ENCODE assay signal across 20 cellular contexts in the genomic region with DNA sequence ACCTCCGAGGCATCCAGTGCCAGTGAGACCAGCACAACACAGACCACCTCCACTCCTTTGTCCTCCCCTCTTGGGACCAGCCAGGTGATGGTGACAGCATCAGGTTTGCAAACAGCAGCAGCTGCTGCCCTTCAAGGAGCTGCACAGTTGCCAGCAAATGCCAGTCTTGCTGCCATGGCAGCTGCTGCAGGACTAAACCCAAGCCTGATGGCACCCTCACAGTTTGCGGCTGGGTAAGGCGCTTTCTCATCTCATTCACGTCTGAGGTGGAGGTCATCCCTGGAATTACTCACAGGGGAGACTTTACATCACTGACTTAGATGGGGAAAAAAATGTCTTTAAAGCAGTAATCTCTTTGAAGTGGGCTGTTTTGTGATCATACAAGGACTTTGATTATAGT.
DNase-seq lines count a peak whose midpoint lies in the region; ATAC-seq and TF ChIP-seq lines count a peak whose summit lies in the region.
"Had no signal": no experiment of that assay in that cellular context is flagged by ENCODE, and none has a peak within 500 bp of the region (broad histone marks: within the 10 kb centered on the region; RNA-seq: fewer than 3 reads in every experiment).

No MANE protein-coding gene starts in this region.

- no peak for TF ChIP-seq POLR2A in esophagus muscularis mucosa (IDR thresholded peaks at IDR 0.05; ENCODE audit: low read depth)

- intact Hi-C loops in activated CD4-positive, alpha-beta T cell treated with anti-CD3 and anti-CD28 coated beads for 36 hours (cut with DNase I, micrococcal nuclease): no loop called here
- intact Hi-C loops in esophagus muscularis mucosa (cut with DNase I): loop anchor here (10.0 kb wide), 1 partner anchor 147 kb away; no protein-coding TSS in a partner anchor

- H3K36me3 Mint-ChIP-seq in activated CD4-positive, alpha-beta T cell treated with anti-CD3 and anti-CD28 coated beads for 36 hours (ENCODE audit: low read depth): peaks cover 30% of the 10 kb centered on the region
- peaks cover 22% of the 10 kb centered on the region for H3K36me3 Mint-ChIP-seq in natural killer cell treated with Interleukin-12 subunit alpha and Interleukin-12 subunit beta and Interleukin-15 and Interleukin-18, amount 100 ng/mL, for 72 hours
- peaks cover 5 to 60% (median 27%) of the 10 kb centered on the region in 3 donors for H3K36me3 Mint-ChIP-seq in naive thymus-derived CD8-positive, alpha-beta T cell

- DNase-seq in activated CD4-positive, alpha-beta T cell treated with anti-CD3 and anti-CD28 coated beads for 36 hours: peak; percentile 62
- no peak for DNase-seq in activated CD4-positive, alpha-beta T cell treated with anti-CD3 and anti-CD28 coated beads for 1 hour
- DNase-seq in NCI-H1092 (lab: John Stamatoyannopoulos, UW) (peak; percentile 30), NCI-H774 (lab: John Stamatoyannopoulos, UW) (peak; percentile 82), kidney glomerular epithelial cell (lab: John Stamatoyannopoulos, UW) (no peak), esophagus muscularis mucosa (ENCODE audit: extremely low spot score) (no peak)
- DNase-seq in natural killer cell treated with Interleukin-12 subunit alpha and Interleukin-12 subunit beta and Interleukin-15 and Interleukin-18, amount 100 ng/mL, for 72 hours (ENCODE audit: low spot score): no peak
- no peak for DNase-seq in naive thymus-derived CD8-positive, alpha-beta T cell
- DNase-seq: ACHN; activated naive CD4-positive, alpha-beta T cell treated with anti-CD3 and anti-CD28 coated beads for 36 hours; DMS79; HFFc6; hippocampal formation; naive B cell; NCI-H510A; stimulated activated naive B cell treated with anti-CD40 and anti-IgM and Interleukin-4, amounts not matched to agents 10 μg/mL and 1 μg/mL and 100 μg/mL, for 72 hours had no signal

- H3K4me3 Mint-ChIP-seq in activated CD4-positive, alpha-beta T cell treated with anti-CD3 and anti-CD28 coated beads for 36 hours: no peak overlapping the region
- H3K4me3 Mint-ChIP-seq in natural killer cell treated with Interleukin-12 subunit alpha and Interleukin-12 subunit beta and Interleukin-15 and Interleukin-18, amount 100 ng/mL, for 72 hours: no peak overlapping the region
- H3K4me3 Mint-ChIP-seq in naive thymus-derived CD8-positive, alpha-beta T cell: no peak overlapping the region
- H3K4me3 Mint-ChIP-seq: activated naive CD4-positive, alpha-beta T cell treated with anti-CD3 and anti-CD28 coated beads for 36 hours; HFFc6; naive B cell; stimulated activated naive B cell treated with anti-CD40 and anti-IgM and Interleukin-4, amounts not matched to agents 10 μg/mL and 1 μg/mL and 100 μg/mL, for 72 hours had no signal

- H3K9me3 ChIP-seq in esophagus muscularis mucosa: no peaks in the 10 kb centered on the region
- H3K9me3 ChIP-seq: tibial nerve had no signal

- H3K4me1 Mint-ChIP-seq in activated CD4-positive, alpha-beta T cell treated with anti-CD3 and anti-CD28 coated beads for 36 hours: peaks cover 19% of the 10 kb centered on the region
- H3K4me1 Mint-ChIP-seq in natural killer cell treated with Interleukin-12 subunit alpha and Interleukin-12 subunit beta and Interleukin-15 and Interleukin-18, amount 100 ng/mL, for 72 hours (ENCODE audit: low read depth in 2 of 2): peaks cover 23 to 25% of the 10 kb centered on the region in 2 donors
- peaks cover 0 to 7% (median 4%) of the 10 kb centered on the region in 4 donors for H3K4me1 Mint-ChIP-seq in naive thymus-derived CD8-positive, alpha-beta T cell

- no peaks in the 10 kb centered on the region for H3K27me3 Mint-ChIP-seq in activated CD4-positive, alpha-beta T cell treated with anti-CD3 and anti-CD28 coated beads for 36 hours
- no peaks in the 10 kb centered on the region for H3K27me3 Mint-ChIP-seq in natural killer cell treated with Interleukin-12 subunit alpha and Interleukin-12 subunit beta and Interleukin-15 and Interleukin-18, amount 100 ng/mL, for 72 hours
- no peaks in the 10 kb centered on the region for H3K27me3 Mint-ChIP-seq in naive thymus-derived CD8-positive, alpha-beta T cell
- H3K27me3 Mint-ChIP-seq: naive B cell; stimulated activated naive B cell treated with anti-CD40 and anti-IgM and Interleukin-4, amounts not matched to agents 10 μg/mL and 1 μg/mL and 100 μg/mL, for 72 hours had no signal

- H3K9me3 Mint-ChIP-seq in activated CD4-positive, alpha-beta T cell treated with anti-CD3 and anti-CD28 coated beads for 36 hours (ENCODE audit: low read depth): no peaks in the 10 kb centered on the region
- no peaks in the 10 kb centered on the region for H3K9me3 Mint-ChIP-seq in natural killer cell treated with Interleukin-12 subunit alpha and Interleukin-12 subunit beta and Interleukin-15 and Interleukin-18, amount 100 ng/mL, for 72 hours
- H3K9me3 Mint-ChIP-seq in naive thymus-derived CD8-positive, alpha-beta T cell: no peaks in the 10 kb centered on the region
- H3K9me3 Mint-ChIP-seq: activated naive CD4-positive, alpha-beta T cell treated with anti-CD3 and anti-CD28 coated beads for 36 hours; HFFc6; naive B cell; stimulated activated naive B cell treated with anti-CD40 and anti-IgM and Interleukin-4, amounts not matched to agents 10 μg/mL and 1 μg/mL and 100 μg/mL, for 72 hours had no signal

- TF ChIP-seq CTCF in esophagus muscularis mucosa (IDR thresholded peaks at IDR 0.05): no peak

- CTCF ChIA-PET in activated CD4-positive, alpha-beta T cell treated with anti-CD3 and anti-CD28 coated beads for 36 hours (lab: Charles Lee): interaction anchor here (0.6 to 3.6 kb wide), 10 partner anchors 10 to 642 kb away, joined by 3 to 13 read pairs (median 4); no protein-coding TSS in a partner anchor

- no peaks in the 10 kb centered on the region for H3K4me1 ChIP-seq in esophagus muscularis mucosa
- H3K4me1 ChIP-seq: tibial nerve had no signal

- ATAC-seq in activated CD4-positive, alpha-beta T cell treated with anti-CD3 and anti-CD28 coated beads for 36 hours: peak; percentile 74
- ATAC-seq in natural killer cell treated with Interleukin-12 subunit alpha and Interleukin-12 subunit beta and Interleukin-15 and Interleukin-18, amount 100 ng/mL, for 72 hours: peak in 1 of 2 donors; percentile 66
- no peak for ATAC-seq in naive thymus-derived CD8-positive, alpha-beta T cell
- ATAC-seq: K562; Right ventricle myocardium inferior; stimulated activated naive B cell treated with anti-CD40 and anti-IgM and Interleukin-4, amounts not matched to agents 10 μg/mL and 1 μg/mL and 100 μg/mL, for 72 hours had no signal

- TF ChIP-seq EP300 in esophagus muscularis mucosa (IDR thresholded peaks at IDR 0.05): no peak

- H3K36me3 ChIP-seq in esophagus muscularis mucosa: peaks cover 9 to 62% (median 49%) of the 10 kb centered on the region in 4 donors

- H3K4me3 ChIP-seq in esophagus muscularis mucosa: no peak overlapping the region
- H3K4me3 ChIP-seq: coronary artery, K562, tibial nerve had no signal

- H3K27ac Mint-ChIP-seq in activated CD4-positive, alpha-beta T cell treated with anti-CD3 and anti-CD28 coated beads for 36 hours: peak overlapping the region; percentile 45
- H3K27ac Mint-ChIP-seq in natural killer cell treated with Interleukin-12 subunit alpha and Interleukin-12 subunit beta and Interleukin-15 and Interleukin-18, amount 100 ng/mL, for 72 hours: peak overlapping the region; percentile 36 to 69
- H3K27ac Mint-ChIP-seq in naive thymus-derived CD8-positive, alpha-beta T cell: peak overlapping the region in 2 of 10 donors; percentile 37 to 43
- H3K27ac Mint-ChIP-seq: activated naive CD4-positive, alpha-beta T cell treated with anti-CD3 and anti-CD28 coated beads for 36 hours; HFFc6; stimulated activated naive B cell treated with anti-CD40 and anti-IgM and Interleukin-4, amounts not matched to agents 10 μg/mL and 1 μg/mL and 100 μg/mL, for 72 hours had no signal

- 90% methylated on average over 4 of the region's 4 CpGs for WGBS in esophagus muscularis mucosa

- POLR2A ChIA-PET in activated CD4-positive, alpha-beta T cell treated with anti-CD3 and anti-CD28 coated beads for 36 hours (lab: Charles Lee): no interaction called here
- POLR2A ChIA-PET in naive thymus-derived CD8-positive, alpha-beta T cell (lab: Charles Lee): no interaction called here

- H3K27ac ChIP-seq in esophagus muscularis mucosa (replicated peaks in 1 of 4): no peak overlapping the region
- H3K27ac ChIP-seq: coronary artery, tibial nerve had no signal

- H3K27me3 ChIP-seq in esophagus muscularis mucosa: no peaks in the 10 kb centered on the region
- H3K27me3 ChIP-seq: tibial nerve had no signal

Comparison
In these comparisons a context has a peak if more than half of its experiments do, and no peak if none do; other contexts are left out.
1. DNase-seq: peak in activated CD4-positive, alpha-beta T cell treated with anti-CD3 and anti-CD28 coated beads for 36 hours (single experiment), NCI-H1092 (single experiment) and NCI-H774 (single experiment); none in activated CD4-positive, alpha-beta T cell treated with anti-CD3 and anti-CD28 coated beads for 1 hour (single experiment), natural killer cell treated with Interleukin-12 subunit alpha and Interleukin-12 subunit beta and Interleukin-15 and Interleukin-18, amount 100 ng/mL, for 72 hours (single experiment), kidney glomerular epithelial cell (single experiment), esophagus muscularis mucosa (single experiment) and naive thymus-derived CD8-positive, alpha-beta T cell (0 of 10).